In the genomic region with DNA sequence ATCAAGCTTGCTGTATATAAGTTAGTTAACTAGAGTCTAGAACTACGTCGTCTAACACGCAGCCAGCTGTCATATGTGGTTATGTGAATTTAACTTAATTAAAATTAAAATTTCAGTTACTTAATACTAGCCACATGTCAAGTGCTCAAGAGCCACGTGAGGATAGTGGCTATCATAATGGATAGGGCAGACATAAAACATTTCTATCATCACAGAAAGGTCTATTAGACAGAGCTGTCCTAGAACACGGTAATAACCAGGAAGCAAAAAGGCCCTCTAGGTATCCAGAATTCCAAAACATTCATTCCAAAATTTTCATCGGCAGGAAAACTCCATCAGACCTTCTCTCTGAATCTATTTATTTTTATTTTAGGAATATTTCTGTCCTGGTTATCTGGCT, we compare ENCODE assay signal across 26 cellular contexts.
"Had no signal": no experiment of that assay in that cellular context is flagged by ENCODE, and none has a peak within 500 bp of the region (broad histone marks: within the 10 kb centered on the region; RNA-seq: fewer than 3 reads in every experiment).

No MANE protein-coding gene starts in this region.

- H3K36me3 ChIP-seq: esophagus muscularis mucosa, left lung, ovary, right lobe of liver, stomach, suprapubic skin, transverse colon, WERI-Rb-1 had no signal

- H3K4me3 ChIP-seq: body of pancreas, esophagus muscularis mucosa, left lung, ovary, right lobe of liver, stomach, suprapubic skin, transverse colon had no signal

- DNase-seq: activated CD4-positive, alpha-beta T cell treated with anti-CD3 and anti-CD28 coated beads, Interleukin-2, amount 10 ng/mL, durations not matched to agents 7 days and 5 days; activated CD4-positive, CD25-positive, alpha-beta regulatory T cell treated with anti-CD3 and anti-CD28 coated beads, Interleukin-2, amount 50 U/mL, for 72 hours; activated CD8-positive, alpha-beta memory T cell treated with anti-CD3 and anti-CD28 coated beads, Interleukin-2, amount 10 ng/mL, durations not matched to agents 7 days and 5 days; activated CD8-positive, alpha-beta T cell treated with anti-CD3 and anti-CD28 coated beads for 36 hours; activated gamma-delta T cell treated with Interleukin-2 at 50 U/mL for 16 hours; activated T-cell treated with anti-CD3 and anti-CD28 coated beads for 4 hours; anterior cingulate cortex; body of pancreas; central memory CD4-positive, alpha-beta T cell; effector memory CD4-positive, alpha-beta T cell; kidney; left lung; mammary epithelial cell; midbrain; ovary; right lobe of liver; small intestine; stimulated activated CD4-positive, alpha-beta T cell treated with anti-CD3 and anti-CD28 coated beads, Interleukin-15, amount 100 ng/mL, for 24 hours; stomach; T-helper 2 cell; transverse colon; WERI-Rb-1 had no signal

- H3K27me3 ChIP-seq: body of pancreas, esophagus muscularis mucosa, left lung, ovary, right lobe of liver, stomach, suprapubic skin, transverse colon had no signal

- H3K9me3 ChIP-seq: body of pancreas, esophagus muscularis mucosa, left lung, ovary, right lobe of liver, stomach, suprapubic skin, transverse colon had no signal

- ATAC-seq: activated CD8-positive, alpha-beta memory T cell treated with anti-CD3 and anti-CD28 coated beads, Interleukin-2, amount 10 ng/mL, durations not matched to agents 7 days and 5 days; activated CD8-positive, alpha-beta T cell treated with anti-CD3 and anti-CD28 coated beads for 36 hours; body of pancreas; left lung; natural killer cell treated with Interleukin-12 subunit alpha and Interleukin-12 subunit beta and Interleukin-15 and Interleukin-18, amount 100 ng/mL, for 72 hours; stimulated activated memory B cell treated with anti-CD40 and anti-IgM and Interleukin-4, amounts not matched to agents 10 μg/mL and 1 μg/mL and 100 μg/mL, for 72 hours had no signal

- H3K27ac ChIP-seq: body of pancreas, left lung, ovary, right lobe of liver, stomach, suprapubic skin, transverse colon, WERI-Rb-1 had no signal
